Comparison of ENCODE assay signal across 18 cellular contexts in the genomic region with DNA sequence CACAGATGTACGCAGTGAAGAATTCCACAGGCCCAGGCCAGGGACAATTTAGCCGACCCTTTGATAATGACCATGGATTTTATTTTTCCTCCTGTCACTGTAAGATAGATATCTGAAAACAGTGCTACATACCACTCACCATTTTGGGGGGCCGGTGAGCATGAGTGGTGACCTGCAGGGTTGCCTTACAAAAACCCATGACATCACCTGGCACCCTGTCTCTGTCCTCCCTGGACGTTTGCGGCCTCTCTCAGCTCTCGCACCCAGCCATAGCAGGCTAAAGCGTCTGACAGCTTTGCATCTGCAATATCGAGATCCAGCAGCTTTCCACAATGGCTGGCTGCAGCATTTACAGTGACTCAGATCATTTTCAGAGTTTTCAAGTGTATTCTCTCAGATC.
"Had no signal": no experiment of that assay in that cellular context is flagged by ENCODE, and none has a peak within 500 bp of the region (broad histone marks: within the 10 kb centered on the region; RNA-seq: fewer than 3 reads in every experiment).

No MANE protein-coding gene starts in this region.

- H3K4me3 Mint-ChIP-seq: central memory CD8-positive, alpha-beta T cell; dendritic cell treated with granulocyte-macrophage colony-stimulating factor and Interleukin-4, amounts not matched to agents 40 ng/mL and 50 ng/mL, for 4 days; immature natural killer cell; naive thymus-derived CD8-positive, alpha-beta T cell; stimulated activated memory B cell treated with anti-CD40 and anti-IgM and Interleukin-4, amounts not matched to agents 10 μg/mL and 1 μg/mL and 100 μg/mL, for 72 hours; stimulated activated naive CD8-positive, alpha-beta T cell treated with anti-CD3 and anti-CD28 coated beads, Interleukin-15, Interleukin-2, amounts not matched to agents 100 ng/mL and 50 ng/mL, for 24 hours had no signal

- H3K27ac ChIP-seq: foreskin keratinocyte, tibial nerve had no signal

- DNase-seq: erythroblast; foreskin keratinocyte; immature natural killer cell; kidney; left cardiac atrium; mesendoderm; mucosa of descending colon; naive thymus-derived CD8-positive, alpha-beta T cell; right cardiac atrium; stimulated activated CD4-positive, alpha-beta T cell treated with anti-CD3 and anti-CD28 coated beads, Interleukin-15, amount 100 ng/mL, for 24 hours; stimulated activated CD4-positive, alpha-beta T cell treated with anti-CD3 and anti-CD28 coated beads, Interleukin-1b, Interleukin-23, amount 100 ng/mL, for 48 hours; stimulated activated CD4-positive, alpha-beta T cell treated with anti-CD3 and anti-CD28 coated beads, Interleukin-4, amount 100 ng/mL, for 24 hours had no signal

- H3K36me3 Mint-ChIP-seq: immature natural killer cell; naive thymus-derived CD8-positive, alpha-beta T cell; stimulated activated memory B cell treated with anti-CD40 and anti-IgM and Interleukin-4, amounts not matched to agents 10 μg/mL and 1 μg/mL and 100 μg/mL, for 72 hours had no signal

- H3K27me3 Mint-ChIP-seq: stimulated activated memory B cell treated with anti-CD40 and anti-IgM and Interleukin-4, amounts not matched to agents 10 μg/mL and 1 μg/mL and 100 μg/mL, for 72 hours; stimulated activated naive CD8-positive, alpha-beta T cell treated with anti-CD3 and anti-CD28 coated beads, Interleukin-15, Interleukin-2, amounts not matched to agents 100 ng/mL and 50 ng/mL, for 24 hours had no signal

- ATAC-seq: foreskin keratinocyte; left cardiac atrium; mucosa of descending colon; naive thymus-derived CD8-positive, alpha-beta T cell; right cardiac atrium; stimulated activated memory B cell treated with anti-CD40 and anti-IgM and Interleukin-4, amounts not matched to agents 10 μg/mL and 1 μg/mL and 100 μg/mL, for 72 hours had no signal

- H3K27me3 ChIP-seq: foreskin keratinocyte had no signal

- H3K27ac Mint-ChIP-seq: dendritic cell treated with granulocyte-macrophage colony-stimulating factor and Interleukin-4, amounts not matched to agents 40 ng/mL and 50 ng/mL, for 4 days; immature natural killer cell; naive thymus-derived CD8-positive, alpha-beta T cell; progenitor cell of endocrine pancreas; stimulated activated memory B cell treated with anti-CD40 and anti-IgM and Interleukin-4, amounts not matched to agents 10 μg/mL and 1 μg/mL and 100 μg/mL, for 72 hours; stimulated activated naive CD8-positive, alpha-beta T cell treated with anti-CD3 and anti-CD28 coated beads, Interleukin-15, Interleukin-2, amounts not matched to agents 100 ng/mL and 50 ng/mL, for 24 hours had no signal

- H3K9me3 Mint-ChIP-seq: central memory CD8-positive, alpha-beta T cell; dendritic cell treated with granulocyte-macrophage colony-stimulating factor and Interleukin-4, amounts not matched to agents 40 ng/mL and 50 ng/mL, for 4 days; immature natural killer cell; naive thymus-derived CD8-positive, alpha-beta T cell; stimulated activated memory B cell treated with anti-CD40 and anti-IgM and Interleukin-4, amounts not matched to agents 10 μg/mL and 1 μg/mL and 100 μg/mL, for 72 hours; stimulated activated naive CD8-positive, alpha-beta T cell treated with anti-CD3 and anti-CD28 coated beads, Interleukin-15, Interleukin-2, amounts not matched to agents 100 ng/mL and 50 ng/mL, for 24 hours had no signal

- H3K4me3 ChIP-seq: mucosa of descending colon, tibial nerve had no signal

- H3K4me1 ChIP-seq: foreskin keratinocyte, tibial nerve had no signal

- H3K9me3 ChIP-seq: mucosa of descending colon, tibial nerve had no signal

- H3K36me3 ChIP-seq: tibial nerve had no signal
